Comparison of ENCODE assay signal across 8 cellular contexts in the genomic region with DNA sequence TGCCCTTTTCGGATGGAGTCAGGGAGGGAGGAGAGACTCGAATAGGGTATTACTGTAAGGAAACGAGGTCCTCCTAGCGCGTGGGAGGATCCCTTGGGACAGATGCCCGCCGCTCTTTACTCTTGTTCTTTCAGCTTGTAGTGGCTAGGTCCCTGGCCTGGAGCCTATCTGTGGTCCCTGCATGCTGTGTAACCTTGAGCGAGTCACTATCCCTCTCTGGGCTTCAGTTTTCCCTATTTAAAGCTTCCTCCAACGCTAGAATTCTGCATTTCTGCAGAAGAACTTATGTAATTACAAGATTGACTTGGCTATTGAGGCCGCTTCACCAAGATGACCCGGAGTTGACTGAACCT. TPM values are rescaled to one million over a fixed set of nuclear protein-coding genes. Genes with fewer than 3 reads are reported as not detected.
A peak's percentile ranks its signal among the peaks of the same experiment; 100 is the strongest.
DNase-seq lines count a peak whose midpoint lies in the region; ATAC-seq and TF ChIP-seq lines count a peak whose summit lies in the region.

No MANE protein-coding gene starts in this region.

- H3K27ac ChIP-seq in A673 (ENCODE audit: low read depth, low read length, poor library complexity, severe bottlenecking), result peak overlapping the region; percentile 79
- H3K27ac ChIP-seq in VCaP, result peak overlapping the region; percentile 87
- H3K27ac ChIP-seq in right cardiac atrium (ENCODE audit: low read length), result peak overlapping the region; percentile 91

- no peaks in the 10 kb centered on the region for H3K9me3 ChIP-seq in A673 (ENCODE audit: low read depth, low read length, poor library complexity, severe bottlenecking)
- H3K9me3 ChIP-seq in right cardiac atrium (ENCODE audit: control insufficient read depth, low read length), result no peaks in the 10 kb centered on the region

- CTCF ChIA-PET in A673 (lab: Charles Lee), result no interaction called here

- TF ChIP-seq CTCF in A673 (conservative IDR thresholded peaks at IDR 0.05; ENCODE audit: low read depth, low read length), result 0 out of 2 replicates have a peak, but pooled peaks have one; percentile 1
- TF ChIP-seq CTCF in VCaP (conservative IDR thresholded peaks at IDR 0.05), result no peak

- ATAC-seq in GM21825 (IDR thresholded peaks at IDR 0.05; ENCODE audit: unreplicated experiment) (peak; percentile 2), right cardiac atrium (no peak), GM21529 (IDR thresholded peaks at IDR 0.05; ENCODE audit: unreplicated experiment) (no peak)
- no peak for ATAC-seq in stimulated activated naive CD8-positive, alpha-beta T cell treated with anti-CD3 and anti-CD28 coated beads, Interleukin-15, amount 100 ng/mL, for 72 hours

- POLR2A ChIA-PET in A673 (lab: Charles Lee; ENCODE audit: low non-redundant PET), result no interaction called here

- no peaks in the 10 kb centered on the region for H3K9me3 Mint-ChIP-seq in stimulated activated naive CD8-positive, alpha-beta T cell treated with anti-CD3 and anti-CD28 coated beads, Interleukin-15, amount 100 ng/mL, for 72 hours

- H3K4me3 ChIP-seq in A673 (ENCODE audit: low read depth, low read length, poor library complexity, severe bottlenecking) (peak overlapping the region; percentile 70), right cardiac atrium (ENCODE audit: low read length) (peak overlapping the region; percentile 66)

- H3K4me1 Mint-ChIP-seq in stimulated activated naive CD8-positive, alpha-beta T cell treated with anti-CD3 and anti-CD28 coated beads, Interleukin-15, amount 100 ng/mL, for 72 hours, result peaks cover 53% of the 10 kb centered on the region

- H3K36me3 ChIP-seq in A673 (ENCODE audit: insufficient read depth, low read length, poor library complexity, severe bottlenecking), result no peaks in the 10 kb centered on the region

- H3K4me1 ChIP-seq in A673 (ENCODE audit: insufficient read depth, low read length, poor library complexity, severe bottlenecking), result peaks cover 22% of the 10 kb centered on the region
- H3K4me1 ChIP-seq in right cardiac atrium (ENCODE audit: control insufficient read depth, insufficient read depth, low read length), result peaks cover 4% of the 10 kb centered on the region

- intact Hi-C loops in A673 (cut with micrococcal nuclease; ENCODE audit: unreplicated experiment), result no loop called here
- intact Hi-C loops in right cardiac atrium (cut with DNase I), result no loop called here

- WGBS in right cardiac atrium, result 5% methylated on average over 11 of the region's 11 CpGs

- no peaks in the 10 kb centered on the region for H3K27me3 ChIP-seq in A673 (replicated peaks; ENCODE audit: insufficient read depth, low read depth, low read length, poor library complexity)
- H3K27me3 ChIP-seq in right cardiac atrium (ENCODE audit: control insufficient read depth, insufficient read depth), result no peaks in the 10 kb centered on the region

- no peak for DNase-seq in A673 (ENCODE audit: low spot score)
- DNase-seq in right cardiac atrium, result no peak
- DNase-seq in stimulated activated naive CD8-positive, alpha-beta T cell treated with anti-CD3 and anti-CD28 coated beads, Interleukin-15, amount 100 ng/mL, for 72 hours, result no peak
- no peak for DNase-seq in putamen (ENCODE audit: low spot score)
- DNase-seq in Kasumi-1 (lab: John Stamatoyannopoulos, UW), result no peak

- peak overlapping the region; percentile 87 to 91 for H3K4me3 Mint-ChIP-seq in stimulated activated naive CD8-positive, alpha-beta T cell treated with anti-CD3 and anti-CD28 coated beads, Interleukin-15, amount 100 ng/mL, for 72 hours

- BruUV-seq in A673 (replicated peaks; lab: Mats Ljungman, UMichigan), result no TSS peak

- H3K27me3 Mint-ChIP-seq in stimulated activated naive CD8-positive, alpha-beta T cell treated with anti-CD3 and anti-CD28 coated beads, Interleukin-15, amount 100 ng/mL, for 72 hours, result no peaks in the 10 kb centered on the region

- H3K27ac Mint-ChIP-seq in stimulated activated naive CD8-positive, alpha-beta T cell treated with anti-CD3 and anti-CD28 coated beads, Interleukin-15, amount 100 ng/mL, for 72 hours, result peak overlapping the region; percentile 91 to 92

RNA-seq across cellular contexts. Expression of a gene that starts 0.7 kb away (rescaled TPM):
- 30.3 and 30.7 TPM in 2 replicates for total RNA-seq in A673 (2021)
- total RNA-seq in right cardiac atrium, result 10 to 100 TPM; 19.2 to 26.9 (median 22.8) TPM
- polyA plus RNA-seq in right cardiac atrium, result 8.9 TPM

RNA-seq across cellular contexts. Expression of a gene that starts 0.9 kb away (rescaled TPM):
- total RNA-seq in A673 (2021) (4.9 and 5.3 TPM in 2 replicates), right cardiac atrium (10 to 100 TPM; 18.6 to 27.0 (median 23.9) TPM)
- 1.8 TPM for polyA plus RNA-seq in right cardiac atrium
